In genomic region chr10:20355915-20356314, GRCh38 we compare ENCODE assay signal across 8 cellular contexts.
"Had no signal": no experiment of that assay in that cellular context is flagged by ENCODE, and none has a peak within 500 bp of the region (broad histone marks: within the 10 kb centered on the region; RNA-seq: fewer than 3 reads in every experiment).

No MANE protein-coding gene starts in this region.

- DNase-seq: GM23248, GOT3, H7, HFFc6, IMR-90 had no signal

- H3K9me3 ChIP-seq: HAP-1 had no signal

- H3K9ac ChIP-seq: GM23248 had no signal

- H3K36me3 ChIP-seq: HAP-1 had no signal

- H3K27ac Mint-ChIP-seq: HFFc6 had no signal

- H3K4me3 Mint-ChIP-seq: HFFc6 had no signal

- H2AFZ ChIP-seq: GM23248 had no signal

- ATAC-seq: HCT116, K562 had no signal

- H3K4me3 ChIP-seq: GM23248, HAP-1, K562 had no signal

- H3K27ac ChIP-seq: GM23248 had no signal
